ENCODE assay signal across 2 cellular contexts in genomic region chr11:45366196-45366595, GRCh38.
TF ChIP-seq lines count a peak whose summit lies in the region.

No MANE protein-coding gene starts in this region.

TF ChIP-seq in liver, 16 proteins besides CTCF, POLR2A, EP300 and RAD21 (continued from another document):
- TF ChIP-seq ZBTB33 (IDR thresholded peaks at IDR 0.05) (no peak), REST (IDR thresholded peaks at IDR 0.05) (peak; percentile 22), YY1 (IDR thresholded peaks at IDR 0.05) (peak; percentile 67), TAF1 (conservative IDR thresholded peaks at IDR 0.05) (no peak), NR2F2 (IDR thresholded peaks at IDR 0.05) (peak; percentile 26), MAX (IDR thresholded peaks at IDR 0.05) (no peak), RXRA (IDR thresholded peaks at IDR 0.05) (peak in 1 of 2 donors; percentile 71), ATF3 (IDR thresholded peaks at IDR 0.05) (no peak), HNF4G (IDR thresholded peaks at IDR 0.05) (no peak), JUND (IDR thresholded peaks at IDR 0.05) (peak in 1 of 2 donors; percentile 47), EGR1 (IDR thresholded peaks at IDR 0.05; ENCODE audit: low read depth in 2 of 2) (no peak), HNF4A (conservative IDR thresholded peaks at IDR 0.05) (peak in 1 of 2 donors; percentile 72), GABPA (IDR thresholded peaks at IDR 0.05 in 1 of 2, conservative IDR thresholded peaks at IDR 0.05 in 1 of 2) (no peak)

TF ChIP-seq in HepG2, 621 proteins besides CTCF, POLR2A, EP300 and RAD21 (continued from another document):
- TF ChIP-seq PBX2 (CRISPR knock-in tag; IDR thresholded peaks at IDR 0.05): no peak
- TF ChIP-seq REL (CRISPR knock-in tag; conservative IDR thresholded peaks at IDR 0.05): no peak
- no peak for TF ChIP-seq ZKSCAN5 (CRISPR knock-in tag; IDR thresholded peaks at IDR 0.05)
- no peak for TF ChIP-seq ZNF746 (CRISPR knock-in tag; IDR thresholded peaks at IDR 0.05)
- no peak for TF ChIP-seq KDM1A (CRISPR knock-in tag; IDR thresholded peaks at IDR 0.05)
- no peak for TF ChIP-seq ZNF20 (CRISPR knock-in tag; IDR thresholded peaks at IDR 0.05)
- TF ChIP-seq TSC22D2 (CRISPR knock-in tag; IDR thresholded peaks at IDR 0.05; ENCODE audit: borderline replicate concordance): no peak
- TF ChIP-seq SP5 (CRISPR knock-in tag; IDR thresholded peaks at IDR 0.05; ENCODE audit: borderline replicate concordance, low read depth): no peak
- TF ChIP-seq ZSCAN5A (CRISPR knock-in tag; IDR thresholded peaks at IDR 0.05; ENCODE audit: borderline replicate concordance): no peak
TF ChIP-seq in HepG2: peak in this region for 0.
